In the genomic region with DNA sequence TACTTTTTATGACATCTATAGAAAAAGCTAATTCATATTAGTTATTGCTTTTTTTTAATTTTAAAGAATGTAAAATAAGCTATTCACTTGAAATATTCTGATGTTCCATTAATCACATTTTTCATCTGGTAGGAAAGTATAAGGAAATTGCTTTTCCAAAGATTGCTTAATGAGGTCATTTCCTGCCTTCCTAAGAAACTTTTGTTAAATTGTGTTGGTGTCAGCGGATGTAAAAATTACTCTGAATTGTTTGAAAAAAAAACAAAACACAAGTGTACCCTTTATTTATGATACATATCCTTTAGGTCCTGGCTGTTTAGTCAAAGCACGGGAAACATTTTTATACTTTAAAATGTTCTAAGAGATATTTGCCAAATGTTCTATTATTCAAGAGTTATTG, we compare ENCODE assay signal across 19 cellular contexts.
"Had no signal": no experiment of that assay in that cellular context is flagged by ENCODE, and none has a peak within 500 bp of the region (broad histone marks: within the 10 kb centered on the region; RNA-seq: fewer than 3 reads in every experiment).

No MANE protein-coding gene starts in this region.

- H3K4me3 ChIP-seq: MG63 had no signal

- DNase-seq: KBM-7, MG63, NCI-H1092 treated with DMSO at 0.1 percent for 48 hours, NCI-H1436, NCI-H187, NCI-H2029, NCI-H2081 treated with DMSO at 0.1 percent for 48 hours, NCI-H2171, NCI-H226, NCI-H446, NCI-H510A, NCI-H524 treated with DMSO at 0.1 percent for 48 hours, NCI-H69, NCI-H774, RPMI8226, SHP77 had no signal

- H3K27ac ChIP-seq: HL-60 had no signal

- H3K9me3 ChIP-seq: MG63 had no signal

- FAIRE-seq: RCC 7860 had no signal

- H3K36me3 ChIP-seq: MG63 had no signal

- ATAC-seq: SK-N-SH treated with all-trans-retinoic acid at 6 μM for 48 hours had no signal

- H3K27me3 ChIP-seq: MG63 had no signal
